Comparison of ENCODE assay signal across 7 cellular contexts in the genomic region with DNA sequence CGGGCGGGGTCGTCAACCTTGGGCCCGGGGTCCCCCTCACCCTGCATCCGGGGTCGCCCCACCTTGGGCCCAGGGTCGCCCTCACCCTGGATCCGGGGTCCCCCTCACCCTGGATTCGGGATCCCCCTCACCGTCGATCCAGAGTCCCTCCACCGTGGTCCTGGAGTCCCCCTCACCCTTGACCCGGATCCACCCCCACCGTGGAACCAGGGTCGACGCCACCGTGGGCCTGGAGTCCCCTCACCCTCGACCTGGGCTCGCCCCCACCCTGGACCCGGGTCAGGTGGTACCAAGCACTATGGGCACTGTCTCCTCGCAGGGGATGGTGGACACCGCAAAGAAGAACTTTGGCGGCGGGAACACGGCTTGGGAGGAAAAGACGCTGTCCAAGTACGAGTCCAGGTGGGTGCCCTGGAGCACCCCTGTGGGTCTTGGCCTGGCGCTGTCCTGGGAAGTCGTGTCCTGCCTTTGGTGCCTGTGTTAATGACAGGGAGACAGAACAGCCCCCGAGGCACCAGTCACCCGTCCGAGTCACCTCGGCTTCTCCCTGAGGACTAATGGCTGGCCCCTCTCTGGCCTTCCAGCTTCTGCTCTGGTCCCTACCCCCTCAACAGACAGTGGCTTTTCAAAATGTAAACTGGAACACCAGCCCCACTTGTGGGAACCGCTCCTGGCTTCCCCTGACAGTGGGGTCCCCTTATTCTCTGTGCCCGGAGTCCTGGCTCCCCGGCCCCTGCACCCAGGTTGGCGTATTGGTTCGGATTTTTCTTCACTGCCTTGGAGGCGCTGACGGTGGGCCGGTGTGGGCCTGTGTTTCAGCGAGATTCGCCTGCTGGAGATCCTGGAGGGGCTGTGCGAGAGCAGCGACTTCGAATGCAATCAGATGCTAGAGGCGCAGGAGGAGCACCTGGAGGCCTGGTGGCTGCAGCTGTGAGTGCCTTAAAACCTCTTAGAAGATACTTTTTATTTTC. TPM values are rescaled to one million over a fixed set of nuclear protein-coding genes. Genes with fewer than 3 reads are reported as not detected.
DNase-seq lines count a peak whose midpoint lies in the region; ATAC-seq and TF ChIP-seq lines count a peak whose summit lies in the region.

No MANE protein-coding gene starts in this region.

- peak overlapping the region; percentile 69 for H3K4me3 Mint-ChIP-seq in activated B cell treated with CpG ODN at 0.5 μM for 24 hours
- peak overlapping the region; percentile 76 to 89 for H3K4me3 Mint-ChIP-seq in stimulated activated naive B cell treated with anti-CD40 and anti-IgM and Interleukin-4, amounts not matched to agents 10 μg/mL and 1 μg/mL and 100 μg/mL, for 72 hours

- CTCF ChIA-PET in activated B cell treated with CpG ODN at 0.5 μM for 24 hours (lab: Charles Lee): interaction anchor here (1.4 kb wide), 1 partner anchor 12 kb away, joined by 4 read pairs; no protein-coding TSS in a partner anchor

- peaks cover 23% of the 10 kb centered on the region for H3K36me3 Mint-ChIP-seq in activated B cell treated with CpG ODN at 0.5 μM for 24 hours (ENCODE audit: low read depth)
- H3K36me3 Mint-ChIP-seq in stimulated activated naive B cell treated with anti-CD40 and anti-IgM and Interleukin-4, amounts not matched to agents 10 μg/mL and 1 μg/mL and 100 μg/mL, for 72 hours: peaks cover 10 to 38% of the 10 kb centered on the region in 2 donors

- no peaks in the 10 kb centered on the region for H3K9me3 Mint-ChIP-seq in activated B cell treated with CpG ODN at 0.5 μM for 24 hours
- H3K9me3 Mint-ChIP-seq in stimulated activated naive B cell treated with anti-CD40 and anti-IgM and Interleukin-4, amounts not matched to agents 10 μg/mL and 1 μg/mL and 100 μg/mL, for 72 hours: no peaks in the 10 kb centered on the region

- TF ChIP-seq CTCF in HFF-Myc (IDR thresholded peaks at IDR 0.05; ENCODE audit: low read depth, low read length, missing control alignments): no peak
- no peak for TF ChIP-seq CTCF in activated B cell treated with CpG ODN at 0.5 μM for 24 hours (IDR thresholded peaks at IDR 0.05)

- ATAC-seq in activated B cell treated with CpG ODN at 0.5 μM for 24 hours (ENCODE audit: low read depth) (no peak), HG03354 (IDR thresholded peaks at IDR 0.05; ENCODE audit: poor library complexity, severe bottlenecking, unreplicated experiment) (no peak)
- no peak for ATAC-seq in stimulated activated naive B cell treated with anti-CD40 and anti-IgM and Interleukin-4, amounts not matched to agents 10 μg/mL and 1 μg/mL and 100 μg/mL, for 72 hours (replicated peaks)

- H3K4me3 ChIP-seq in HFF-Myc (replicated peaks; ENCODE audit: low read depth, low read length): peak overlapping the region; percentile 80
- peak overlapping the region; percentile 45 for H3K4me3 ChIP-seq in iPS-11a (ENCODE audit: low read depth, low read length)

- peaks cover 43% of the 10 kb centered on the region for H3K4me1 Mint-ChIP-seq in activated B cell treated with CpG ODN at 0.5 μM for 24 hours
- H3K4me1 Mint-ChIP-seq in stimulated activated naive B cell treated with anti-CD40 and anti-IgM and Interleukin-4, amounts not matched to agents 10 μg/mL and 1 μg/mL and 100 μg/mL, for 72 hours: peaks cover 27 to 43% of the 10 kb centered on the region in 2 donors

- H3K27me3 Mint-ChIP-seq in activated B cell treated with CpG ODN at 0.5 μM for 24 hours: no peaks in the 10 kb centered on the region
- no peaks in the 10 kb centered on the region for H3K27me3 Mint-ChIP-seq in stimulated activated naive B cell treated with anti-CD40 and anti-IgM and Interleukin-4, amounts not matched to agents 10 μg/mL and 1 μg/mL and 100 μg/mL, for 72 hours

- H3K27ac Mint-ChIP-seq in activated B cell treated with CpG ODN at 0.5 μM for 24 hours: no peak overlapping the region
- peak overlapping the region; percentile 65 for H3K27ac Mint-ChIP-seq in stimulated activated naive B cell treated with anti-CD40 and anti-IgM and Interleukin-4, amounts not matched to agents 10 μg/mL and 1 μg/mL and 100 μg/mL, for 72 hours

- POLR2A ChIA-PET in activated B cell treated with CpG ODN at 0.5 μM for 24 hours (lab: Charles Lee): interaction anchor here (1.0 to 1.6 kb wide), 3 partner anchors 17 to 111 kb away, joined by 3 to 9 read pairs (median 6); no protein-coding TSS in a partner anchor

- DNase-seq in HFF-Myc (ENCODE audit: extremely low read depth, low read depth) (no peak), activated B cell treated with CpG ODN at 0.5 μM for 24 hours (no peak), ureter (ENCODE audit: low spot score) (no peak), CD1c-positive myeloid dendritic cell (ENCODE audit: extremely low spot score) (no peak)
- DNase-seq in stimulated activated naive B cell treated with anti-CD40 and anti-IgM and Interleukin-4, amounts not matched to agents 10 μg/mL and 1 μg/mL and 100 μg/mL, for 72 hours: no peak

- intact Hi-C loops in activated B cell treated with CpG ODN at 0.5 μM for 24 hours (cut with micrococcal nuclease): loop anchor here (1.0 to 2.0 kb wide), 2 partner anchors 66 to 92 kb away; partner anchors contain the start of genes BRD1 and ZBED4

RNA-seq across cellular contexts. Expression of gene CRELD2, which starts 0.8 kb away (rescaled TPM):
- total RNA-seq in activated B cell treated with CpG ODN at 0.5 μM for 24 hours (44.5 and 45.0 TPM in 2 replicates), ureter (42.8 TPM)

RNA-seq across cellular contexts. Expression of gene ALG12, which starts 1.0 kb away (rescaled TPM):
- total RNA-seq in activated B cell treated with CpG ODN at 0.5 μM for 24 hours (15.5 and 18.2 TPM in 2 replicates), ureter (20.5 TPM)

RNA-seq across cellular contexts. Expression of gene PIM3, which starts 41.4 kb away (rescaled TPM):
- total RNA-seq in activated B cell treated with CpG ODN at 0.5 μM for 24 hours (79.8 and 91.7 TPM in 2 replicates), ureter (75.0 TPM)
